Comparison of ENCODE assay signal across 10 cellular contexts in genomic region chr2:218003994-218004419, GRCh38.
A peak's percentile ranks its signal among the peaks of the same experiment; 100 is the strongest.
DNase-seq lines count a peak whose midpoint lies in the region; ATAC-seq and TF ChIP-seq lines count a peak whose summit lies in the region.
"Had no signal": no experiment of that assay in that cellular context is flagged by ENCODE, and none has a peak within 500 bp of the region (broad histone marks: within the 10 kb centered on the region; RNA-seq: fewer than 3 reads in every experiment).

No MANE protein-coding gene starts in this region.

- H3K27ac ChIP-seq in brain microvascular endothelial cell = no peak overlapping the region
- H3K27ac ChIP-seq: VCaP had no signal

- H3K27me3 ChIP-seq in brain microvascular endothelial cell (replicated peaks) = no peaks in the 10 kb centered on the region

- DNase-seq in GM04503 (ENCODE audit: low read depth) (peak; percentile 73), brain microvascular endothelial cell (peak; percentile 25), islet precursor cell (peak; percentile 89), HUDEP-2 (lab: John Stamatoyannopoulos, UW; ENCODE audit: unreplicated experiment in 76 of 76) (no peak)
- DNase-seq in stimulated activated naive CD8-positive, alpha-beta T cell treated with anti-CD3 and anti-CD28 coated beads, Interleukin-15, Interleukin-2, amounts not matched to agents 100 U/mL and 50 U/mL, for 24 hours = no peak
- DNase-seq in activated naive CD4-positive, alpha-beta T cell treated with Interleukin-2 at 50 U/mL for 16 hours = no peak
- DNase-seq: NCI-H524 had no signal

- H3K4me3 ChIP-seq in brain microvascular endothelial cell (ENCODE audit: low read depth, low read length) = no peak overlapping the region

- no peaks in the 10 kb centered on the region for H3K36me3 ChIP-seq in brain microvascular endothelial cell (replicated peaks)

- TF ChIP-seq CTCF in brain microvascular endothelial cell (IDR thresholded peaks at IDR 0.05; ENCODE audit: low read depth, low read length, missing control alignments) = no peak

- in situ Hi-C loops in brain microvascular endothelial cell (cut with HindIII; ENCODE audit: low pct_ligation_motif_present, low sequenced_read_pairs) = no loop called here

- peak; percentile 20 for ATAC-seq in stimulated activated naive CD8-positive, alpha-beta T cell treated with anti-CD3 and anti-CD28 coated beads, Interleukin-15, Interleukin-2, amounts not matched to agents 100 U/mL and 50 U/mL, for 24 hours
- ATAC-seq in GM21619 (IDR thresholded peaks at IDR 0.05; ENCODE audit: unreplicated experiment) (no peak), GM18909 (IDR thresholded peaks at IDR 0.05; ENCODE audit: poor library complexity, unreplicated experiment) (no peak)

Comparison
In these comparisons a context has a peak if more than half of its experiments do, and no peak if none do; other contexts are left out.
1. DNase-seq: peak in GM04503 (single experiment), brain microvascular endothelial cell (single experiment) and islet precursor cell (single experiment); none in stimulated activated naive CD8-positive, alpha-beta T cell treated with anti-CD3 and anti-CD28 coated beads, Interleukin-15, Interleukin-2, amounts not matched to agents 100 U/mL and 50 U/mL, for 24 hours (single experiment), HUDEP-2 (0 of 76) and activated naive CD4-positive, alpha-beta T cell treated with Interleukin-2 at 50 U/mL for 16 hours (single experiment).